Comparison of ENCODE assay signal across 1 cellular context in genomic region chr2:199258291-199258690, GRCh38.
TF ChIP-seq lines count a peak whose summit lies in the region.

No MANE protein-coding gene starts in this region.

TF ChIP-seq in HEK293, 187 proteins besides CTCF, POLR2A, EP300 and RAD21 (continued from another document):
- no peak for TF ChIP-seq ELK4 (IDR thresholded peaks at IDR 0.05; ENCODE audit: borderline replicate concordance, low read depth, low read length)
- TF ChIP-seq ZNF626 (tag by site-specific recombination; IDR thresholded peaks at IDR 0.05), result no peak
- no peak for TF ChIP-seq ZNF398 (tag by site-specific recombination; IDR thresholded peaks at IDR 0.05)
- no peak for TF ChIP-seq MZF1 (tag by site-specific recombination; IDR thresholded peaks at IDR 0.05; ENCODE audit: borderline replicate concordance)
- no peak for TF ChIP-seq ZBTB20 (tag by site-specific recombination; IDR thresholded peaks at IDR 0.05)
- TF ChIP-seq ZNF677 (tag by site-specific recombination; IDR thresholded peaks at IDR 0.05), result no peak
- TF ChIP-seq ZNF639 (tag by site-specific recombination; IDR thresholded peaks at IDR 0.05), result no peak
- no peak for TF ChIP-seq ZFHX2 (tag by site-specific recombination; conservative IDR thresholded peaks at IDR 0.05)
- no peak for TF ChIP-seq ZNF544 (tag by site-specific recombination; IDR thresholded peaks at IDR 0.05)
